1 cellular context compared by ENCODE assay signal in the genomic region with DNA sequence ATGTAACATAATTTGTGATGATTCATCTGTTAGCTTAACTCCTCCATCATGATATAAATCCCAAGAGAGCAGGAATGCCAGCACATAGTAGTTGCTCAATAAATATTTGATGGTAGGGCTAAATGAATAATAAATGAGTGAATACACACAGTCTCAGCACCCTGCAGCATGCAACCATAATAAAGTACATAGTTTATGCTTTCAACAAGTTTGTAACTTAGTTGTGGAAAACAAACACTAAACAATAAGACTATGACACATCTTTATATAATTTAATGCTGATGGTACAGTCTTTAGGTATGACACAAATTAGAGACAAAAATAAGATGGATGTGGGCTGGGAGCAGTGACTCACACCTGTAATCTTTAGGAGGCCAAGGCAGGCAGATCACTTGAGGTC.
TF ChIP-seq lines count a peak whose summit lies in the region.

No MANE protein-coding gene starts in this region.

TF ChIP-seq in A549, 52 proteins besides CTCF, POLR2A, EP300 and RAD21 (continued from another document):
- no peak for TF ChIP-seq ZC3H11A (IDR thresholded peaks at IDR 0.05)
- TF ChIP-seq CEBPB (IDR thresholded peaks at IDR 0.05), result peak; percentile 6 to 55; a peak in 1 of 4 replicates
- TF ChIP-seq PHF8 (IDR thresholded peaks at IDR 0.05; ENCODE audit: borderline replicate concordance, low read depth), result no peak
- TF ChIP-seq RFX5 (IDR thresholded peaks at IDR 0.05), result no peak
- TF ChIP-seq, protein P1, sequence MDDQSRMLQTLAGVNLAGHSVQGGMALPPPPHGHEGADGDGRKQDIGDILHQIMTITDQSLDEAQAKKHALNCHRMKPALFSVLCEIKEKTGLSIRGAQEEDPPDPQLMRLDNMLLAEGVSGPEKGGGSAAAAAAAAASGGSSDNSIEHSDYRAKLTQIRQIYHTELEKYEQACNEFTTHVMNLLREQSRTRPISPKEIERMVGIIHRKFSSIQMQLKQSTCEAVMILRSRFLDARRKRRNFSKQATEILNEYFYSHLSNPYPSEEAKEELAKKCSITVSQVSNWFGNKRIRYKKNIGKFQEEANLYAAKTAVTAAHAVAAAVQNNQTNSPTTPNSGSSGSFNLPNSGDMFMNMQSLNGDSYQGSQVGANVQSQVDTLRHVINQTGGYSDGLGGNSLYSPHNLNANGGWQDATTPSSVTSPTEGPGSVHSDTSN (IDR thresholded peaks at IDR 0.05), result no peak
- no peak for TF ChIP-seq EHF (CRISPR knock-in tag; IDR thresholded peaks at IDR 0.05)
- TF ChIP-seq KDM5A (IDR thresholded peaks at IDR 0.05), result no peak
- no peak for TF ChIP-seq HOXB5 (CRISPR knock-in tag; IDR thresholded peaks at IDR 0.05)
- no peak for TF ChIP-seq HEYL (CRISPR knock-in tag; IDR thresholded peaks at IDR 0.05)
- peak; percentile 43 for TF ChIP-seq JUNB (IDR thresholded peaks at IDR 0.05)
- no peak for TF ChIP-seq FOSL2 (IDR thresholded peaks at IDR 0.05)
- peak; percentile 58 for TF ChIP-seq FOSL2 (CRISPR knock-in tag; IDR thresholded peaks at IDR 0.05)
- TF ChIP-seq HDAC2 (IDR thresholded peaks at IDR 0.05), result no peak
